ENCODE assay signal across 11 cellular contexts in genomic region chr6:117399924-117400323, GRCh38. TPM values are rescaled to one million over a fixed set of nuclear protein-coding genes. Genes with fewer than 3 reads are reported as not detected.
DNase-seq lines count a peak whose midpoint lies in the region; ATAC-seq and TF ChIP-seq lines count a peak whose summit lies in the region.
"Had no signal": no experiment of that assay in that cellular context is flagged by ENCODE, and none has a peak within 500 bp of the region (broad histone marks: within the 10 kb centered on the region; RNA-seq: fewer than 3 reads in every experiment).

No MANE protein-coding gene starts in this region.

- no peaks in the 10 kb centered on the region for H3K36me3 ChIP-seq in OCI-LY3 (replicated peaks; ENCODE audit: low read depth, low read length)
- H3K36me3 ChIP-seq: right atrium auricular region had no signal

- peaks cover 20% of the 10 kb centered on the region for H3K4me1 Mint-ChIP-seq in progenitor cell of endocrine pancreas (ENCODE audit: low read depth)

- no peak overlapping the region for H2AFZ ChIP-seq in OCI-LY3 (ENCODE audit: low read depth, low read length)

- H3K9me3 ChIP-seq in OCI-LY3 (ENCODE audit: insufficient read depth, low read length), result no peaks in the 10 kb centered on the region
- H3K9me3 ChIP-seq: right atrium auricular region had no signal

- TF ChIP-seq CTCF in OCI-LY3 (IDR thresholded peaks at IDR 0.05; ENCODE audit: low read depth, low read length) (peak; percentile 4; the same call in 1 of the 2 replicates), epithelial cell of proximal tubule (conservative IDR thresholded peaks at IDR 0.05; ENCODE audit: low read depth, low read length) (peak; percentile 47), progenitor cell of endocrine pancreas (IDR thresholded peaks at IDR 0.05; ENCODE audit: unreplicated experiment) (peak; percentile 34)

- no peaks in the 10 kb centered on the region for H3K27me3 Mint-ChIP-seq in progenitor cell of endocrine pancreas

- H3K27ac ChIP-seq in OCI-LY3 (ENCODE audit: low read length), result no peak overlapping the region
- H3K27ac ChIP-seq: right atrium auricular region had no signal

- no peaks in the 10 kb centered on the region for H3K79me2 ChIP-seq in OCI-LY3 (ENCODE audit: low read length)

- H3K4me3 ChIP-seq in OCI-LY3 (ENCODE audit: low read length) (no peak overlapping the region), epithelial cell of proximal tubule (ENCODE audit: low read depth, low read length) (no peak overlapping the region)
- H3K4me3 ChIP-seq: right atrium auricular region had no signal

- H3K9me3 Mint-ChIP-seq in progenitor cell of endocrine pancreas (ENCODE audit: low read depth), result no peaks in the 10 kb centered on the region

- H3K9ac ChIP-seq in OCI-LY3 (ENCODE audit: low read length), result no peak overlapping the region

- no peaks in the 10 kb centered on the region for H4K20me1 ChIP-seq in OCI-LY3 (ENCODE audit: insufficient read depth, low read length)

- no peak for ATAC-seq in GM19328 (IDR thresholded peaks at IDR 0.05; ENCODE audit: unreplicated experiment)

- no peaks in the 10 kb centered on the region for H3K27me3 ChIP-seq in OCI-LY3 (ENCODE audit: low read depth, low read length)
- H3K27me3 ChIP-seq: right atrium auricular region had no signal

- no peak overlapping the region for H3K27ac Mint-ChIP-seq in progenitor cell of endocrine pancreas

- no peaks in the 10 kb centered on the region for H3K4me1 ChIP-seq in OCI-LY3 (ENCODE audit: low read length)
- H3K4me1 ChIP-seq: right atrium auricular region had no signal

- H3K4me3 Mint-ChIP-seq in progenitor cell of endocrine pancreas (ENCODE audit: low read depth), result no peak overlapping the region

- no peak overlapping the region for H3K4me2 ChIP-seq in OCI-LY3 (ENCODE audit: low read length)

- H3K36me3 Mint-ChIP-seq in progenitor cell of endocrine pancreas (ENCODE audit: insufficient read depth), result no peaks in the 10 kb centered on the region

- DNase-seq in DMS53 (lab: John Stamatoyannopoulos, UW) (peak; percentile 29), DMS53 treated with DMSO at 0.1 percent for 48 hours (lab: John Stamatoyannopoulos, UW; ENCODE audit: unreplicated experiment) (no peak), epithelial cell of proximal tubule (ENCODE audit: low read depth) (no peak), progenitor cell of endocrine pancreas (ENCODE audit: low spot score, unreplicated experiment) (no peak), T-helper 9 cell (no peak), NCI-H2107 treated with DMSO at 0.1 percent for 48 hours (lab: John Stamatoyannopoulos, UW; ENCODE audit: unreplicated experiment) (no peak)
- DNase-seq: AML-193, NCI-H2107 had no signal

RNA-seq across cellular contexts. Expression of gene ROS1, which starts 25.8 kb away (rescaled TPM):
- total RNA-seq in epithelial cell of proximal tubule, result not detected in 2 replicates
- total RNA-seq in progenitor cell of endocrine pancreas, result 0.14 and 0.22 TPM in 2 replicates
- total RNA-seq: right atrium auricular region had no signal
